ENCODE assay signal across 8 cellular contexts in genomic region chr6:110181131-110182027, GRCh38. TPM values are rescaled to one million over a fixed set of nuclear protein-coding genes. Genes with fewer than 3 reads are reported as not detected.
DNase-seq lines count a peak whose midpoint lies in the region; ATAC-seq lines count a peak whose summit lies in the region.

No MANE protein-coding gene starts in this region.

- no peak overlapping the region for H3K27ac ChIP-seq in thymus (ENCODE audit: low read depth)

- H3K4me3 ChIP-seq in iPS-11a (ENCODE audit: low read depth, low read length) = peak overlapping the region; percentile 94
- H3K4me3 ChIP-seq in thymus (ENCODE audit: low read length) = peak overlapping the region; percentile 90

- 39% methylated on average over 6 of the region's 6 CpGs for WGBS in thymus

- ATAC-seq in activated naive CD8-positive, alpha-beta T cell treated with anti-CD3 and anti-CD28 coated beads, Interleukin-2, amount 50 U/mL, for 24 hours = peak; percentile 9
- no peak for ATAC-seq in HG03460 (IDR thresholded peaks at IDR 0.05; ENCODE audit: unreplicated experiment)

- H3K9me3 Mint-ChIP-seq in activated naive CD8-positive, alpha-beta T cell treated with anti-CD3 and anti-CD28 coated beads, Interleukin-2, amount 50 U/mL, for 24 hours = no peaks in the 10 kb centered on the region
- no peaks in the 10 kb centered on the region for H3K9me3 Mint-ChIP-seq in activated naive CD8-positive, alpha-beta T cell treated with anti-CD3 and anti-CD28 coated beads for 36 hours

- no peaks in the 10 kb centered on the region for H3K36me3 Mint-ChIP-seq in activated naive CD8-positive, alpha-beta T cell treated with anti-CD3 and anti-CD28 coated beads, Interleukin-2, amount 50 U/mL, for 24 hours (ENCODE audit: low read depth)
- H3K36me3 Mint-ChIP-seq in activated naive CD8-positive, alpha-beta T cell treated with anti-CD3 and anti-CD28 coated beads for 36 hours = peaks cover 3% of the 10 kb centered on the region

- peaks cover 14% of the 10 kb centered on the region for H3K4me1 Mint-ChIP-seq in activated naive CD8-positive, alpha-beta T cell treated with anti-CD3 and anti-CD28 coated beads, Interleukin-2, amount 50 U/mL, for 24 hours
- peaks cover 15% of the 10 kb centered on the region for H3K4me1 Mint-ChIP-seq in activated naive CD8-positive, alpha-beta T cell treated with anti-CD3 and anti-CD28 coated beads for 36 hours

- H3K4me3 Mint-ChIP-seq in activated naive CD8-positive, alpha-beta T cell treated with anti-CD3 and anti-CD28 coated beads, Interleukin-2, amount 50 U/mL, for 24 hours = no peak overlapping the region
- H3K4me3 Mint-ChIP-seq in activated naive CD8-positive, alpha-beta T cell treated with anti-CD3 and anti-CD28 coated beads for 36 hours = no peak overlapping the region

- no peaks in the 10 kb centered on the region for H3K9me3 ChIP-seq in thymus (ENCODE audit: control insufficient read depth)

- H3K27me3 ChIP-seq in thymus (ENCODE audit: control insufficient read depth, insufficient read depth) = no peaks in the 10 kb centered on the region

- peaks cover 2% of the 10 kb centered on the region for H3K27me3 Mint-ChIP-seq in activated naive CD8-positive, alpha-beta T cell treated with anti-CD3 and anti-CD28 coated beads, Interleukin-2, amount 50 U/mL, for 24 hours
- no peaks in the 10 kb centered on the region for H3K27me3 Mint-ChIP-seq in activated naive CD8-positive, alpha-beta T cell treated with anti-CD3 and anti-CD28 coated beads for 36 hours

- DNase-seq in activated naive CD8-positive, alpha-beta T cell treated with anti-CD3 and anti-CD28 coated beads, Interleukin-2, amount 50 U/mL, for 24 hours = no peak
- DNase-seq in activated naive CD8-positive, alpha-beta T cell treated with anti-CD3 and anti-CD28 coated beads for 36 hours = no peak
- peak; percentile 13 for DNase-seq in RPMI8226
- DNase-seq in NCI-H748 treated with DMSO at 0.1 percent for 48 hours (lab: John Stamatoyannopoulos, UW) = no peak
- DNase-seq in activated CD8-positive, alpha-beta memory T cell treated with anti-CD3 and anti-CD28 coated beads, Interleukin-2, amount 50 U/mL, for 4 hours = no peak

- H3K36me3 ChIP-seq in thymus (ENCODE audit: control insufficient read depth, insufficient read depth) = no peaks in the 10 kb centered on the region

- no peak overlapping the region for H3K27ac Mint-ChIP-seq in activated naive CD8-positive, alpha-beta T cell treated with anti-CD3 and anti-CD28 coated beads, Interleukin-2, amount 50 U/mL, for 24 hours
- H3K27ac Mint-ChIP-seq in activated naive CD8-positive, alpha-beta T cell treated with anti-CD3 and anti-CD28 coated beads for 36 hours = no peak overlapping the region

- H3K4me1 ChIP-seq in thymus (ENCODE audit: control insufficient read depth, insufficient read depth, low read length) = peaks cover 19% of the 10 kb centered on the region

RNA-seq across cellular contexts. Expression of gene CDC40, which starts 1.2 kb away (rescaled TPM):
- 10 to 100 TPM; 25.9 to 29.1 TPM for total RNA-seq in activated naive CD8-positive, alpha-beta T cell treated with anti-CD3 and anti-CD28 coated beads for 36 hours
- 17.6 TPM for polyA plus RNA-seq in thymus

RNA-seq across cellular contexts. Expression of gene WASF1, which starts 1.9 kb away (rescaled TPM):
- 1 to 10 TPM; 5.3 to 6.1 TPM for total RNA-seq in activated naive CD8-positive, alpha-beta T cell treated with anti-CD3 and anti-CD28 coated beads for 36 hours
- polyA plus RNA-seq in thymus = 12.1 TPM
